ENCODE assay signal across 1 cellular context in genomic region chr20:64113796-64114355, GRCh38.
TF ChIP-seq lines count a peak whose summit lies in the region.

No MANE protein-coding gene starts in this region.

TF ChIP-seq in GM23338, 12 proteins besides CTCF, POLR2A, EP300 and RAD21:
- TF ChIP-seq ZNF114 (CRISPR knock-in tag; IDR thresholded peaks at IDR 0.05): no peak
- TF ChIP-seq ZNF462 (CRISPR knock-in tag; IDR thresholded peaks at IDR 0.05): no peak
- no peak for TF ChIP-seq JUNB (IDR thresholded peaks at IDR 0.05; ENCODE audit: unreplicated experiment)
- TF ChIP-seq POLR2AphosphoS5 (IDR thresholded peaks at IDR 0.05; ENCODE audit: low read depth): no peak
- TF ChIP-seq EZH2phosphoT487 (IDR thresholded peaks at IDR 0.05; ENCODE audit: unreplicated experiment): no peak
- no peak for TF ChIP-seq ZNF331 (CRISPR knock-in tag; IDR thresholded peaks at IDR 0.05; ENCODE audit: low read depth)
- no peak for TF ChIP-seq NANOG (IDR thresholded peaks at IDR 0.05; ENCODE audit: borderline replicate concordance)
- TF ChIP-seq EZH2 (IDR thresholded peaks at IDR 0.05; ENCODE audit: low read depth, unreplicated experiment): no peak
- TF ChIP-seq REST (IDR thresholded peaks at IDR 0.05; ENCODE audit: unreplicated experiment): no peak
- TF ChIP-seq ETS1 (IDR thresholded peaks at IDR 0.05): no peak
- TF ChIP-seq STAT1 (IDR thresholded peaks at IDR 0.05; ENCODE audit: unreplicated experiment): no peak
- no peak for TF ChIP-seq CREB1 (CRISPR knock-in tag; IDR thresholded peaks at IDR 0.05; ENCODE audit: low read depth)
